21 cellular contexts compared by ENCODE assay signal in genomic region chr9:112200699-112201098, GRCh38.
"Had no signal": no experiment of that assay in that cellular context is flagged by ENCODE, and none has a peak within 500 bp of the region (broad histone marks: within the 10 kb centered on the region; RNA-seq: fewer than 3 reads in every experiment).

No MANE protein-coding gene starts in this region.

- H3K4me3 ChIP-seq: body of pancreas, Peyer's patch, SJSA1 had no signal

- H3K4me1 ChIP-seq: body of pancreas, Peyer's patch had no signal

- DNase-seq: activated CD4-positive, alpha-beta T cell treated with anti-CD3 and anti-CD28 coated beads for 4 hours; activated CD8-positive, alpha-beta memory T cell treated with anti-CD3 and anti-CD28 coated beads, Interleukin-2, amount 50 U/mL, for 4 hours; activated CD8-positive, alpha-beta T cell treated with anti-CD3 and anti-CD28 coated beads for 36 hours; activated effector memory CD4-positive, alpha-beta T cell treated with Interleukin-2 at 50 U/mL for 16 hours; activated naive CD4-positive, alpha-beta T cell; aorta; body of pancreas; NCI-H1092 treated with DMSO at 0.1 percent for 48 hours; NCI-H1436; NCI-H1694 treated with DMSO at 0.1 percent for 48 hours; NCI-H2029 treated with DMSO at 0.1 percent for 48 hours; NCI-H510A treated with DMSO at 0.1 percent for 48 hours; NCI-H69; NK-92 treated with Interleukin-12 subunit alpha and Interleukin-12 subunit beta, amount 100 ng/mL, for 24 hours; Peyer's patch; SHP77 had no signal

- H3K4me2 ChIP-seq: KMS-11 had no signal

- H3K9me3 ChIP-seq: body of pancreas, Peyer's patch, SJSA1 had no signal

- H3K9ac ChIP-seq: KMS-11 had no signal

- H3K36me3 ChIP-seq: Peyer's patch had no signal

- H3K27ac ChIP-seq: body of pancreas, KMS-11, Peyer's patch, RWPE1, SJSA1 had no signal

- ATAC-seq: activated CD4-positive, CD25-positive, alpha-beta regulatory T cell treated with anti-CD3 and anti-CD28 coated beads, Interleukin-2, amount 50 U/mL, for 24 hours; activated CD8-positive, alpha-beta T cell treated with anti-CD3 and anti-CD28 coated beads for 36 hours; body of pancreas; SK-N-SH treated with all-trans-retinoic acid at 6 μM for 48 hours had no signal

- H3K27me3 ChIP-seq: body of pancreas, Peyer's patch, SJSA1 had no signal
